Comparison of ENCODE assay signal across 8 cellular contexts in genomic region chr2:73896362-73897239, GRCh38. TPM values are rescaled to one million over a fixed set of nuclear protein-coding genes. Genes with fewer than 3 reads are reported as not detected.
DNase-seq lines count a peak whose midpoint lies in the region; ATAC-seq lines count a peak whose summit lies in the region.

No MANE protein-coding gene starts in this region.

- ATAC-seq in HG03135 (IDR thresholded peaks at IDR 0.05; ENCODE audit: unreplicated experiment), result no peak
- no peak for ATAC-seq in left colon

- DNase-seq in activated T-cell treated with anti-CD3 and anti-CD28 coated beads for 24 hours (ENCODE audit: low read depth), result peak; percentile 25
- DNase-seq in activated T-cell treated with anti-CD3 and anti-CD28 coated beads, Interleukin-2, amount 50 U/mL, for 1 hour, result no peak
- DNase-seq in M059J (ENCODE audit: low read depth), result peak; percentile 89
- DNase-seq in dedifferentiated amniotic fluid mesenchymal stem cell (ENCODE audit: extremely low spot score), result peak; percentile 81
- peak in 2 of 3 donors; percentile 21 to 27 for DNase-seq in stimulated activated CD4-positive, alpha-beta T cell treated with anti-CD3 and anti-CD28 coated beads, TNF-alpha, amount 100 ng/mL, for 48 hours (ENCODE audit: low read depth in 3 of 3)
- no peak for DNase-seq in NCI-H526 (lab: John Stamatoyannopoulos, UW)
- no peak for DNase-seq in left colon

- intact Hi-C loops in left colon (cut with DNase I, micrococcal nuclease), result no loop called here

RNA-seq across cellular contexts. Expression of gene ACTG2, which starts 3.8 kb away (rescaled TPM):
- 0.89 and 2.5 TPM in 2 replicates for total RNA-seq in M059J (2014; rRNA removed; shearing (Covaris generic))
- 100 to 1,000 TPM in 1 of 2 donors, 10 to 100 TPM in 1; 14.7 to 765 TPM for total RNA-seq in left colon

RNA-seq across cellular contexts. Expression of gene DGUOK, which starts 30.1 kb away (rescaled TPM):
- 105 and 108 TPM in 2 replicates for total RNA-seq in M059J (2014; rRNA removed; shearing (Covaris generic))
- 10 to 100 TPM; 47.4 to 52.6 TPM for total RNA-seq in left colon

Comparison
In these comparisons a context has a peak if more than half of its experiments do, and no peak if none do; other contexts are left out.
1. DNase-seq: peak in activated T-cell treated with anti-CD3 and anti-CD28 coated beads for 24 hours (single experiment), M059J (single experiment), dedifferentiated amniotic fluid mesenchymal stem cell (single experiment) and stimulated activated CD4-positive, alpha-beta T cell treated with anti-CD3 and anti-CD28 coated beads, TNF-alpha, amount 100 ng/mL, for 48 hours (2 of 3); none in activated T-cell treated with anti-CD3 and anti-CD28 coated beads, Interleukin-2, amount 50 U/mL, for 1 hour (single experiment), NCI-H526 (0 of 2) and left colon (0 of 2).